Comparison of ENCODE assay signal across 19 cellular contexts in genomic region chr6:36414481-36414880, GRCh38. TPM values are rescaled to one million over a fixed set of nuclear protein-coding genes. Genes with fewer than 3 reads are reported as not detected.
"Had no signal": no experiment of that assay in that cellular context is flagged by ENCODE, and none has a peak within 500 bp of the region (broad histone marks: within the 10 kb centered on the region; RNA-seq: fewer than 3 reads in every experiment).

No MANE protein-coding gene starts in this region.

- H3K27ac ChIP-seq: dorsolateral prefrontal cortex, esophagus squamous epithelium, pancreas, skin epidermis, uterus had no signal

- ATAC-seq: left cardiac atrium had no signal

- H3K36me3 ChIP-seq: esophagus squamous epithelium, pancreas, uterus had no signal

- H3K27ac Mint-ChIP-seq: activated naive CD8-positive, alpha-beta T cell; nephron progenitor cell; T-helper 2 cell treated with Interferon-gamma antibody and Interleukin-4, amounts not matched to agents 5 μg/mL and 100 μg/mL, for 36 hours had no signal

- DNase-seq: activated CD4-positive, alpha-beta T cell treated with anti-CD3 and anti-CD28 coated beads, Interleukin-2, amount 50 U/mL, for 4 hours; activated CD4-positive, CD25-positive, alpha-beta regulatory T cell treated with anti-CD3 and anti-CD28 coated beads, Interleukin-2, amount 50 U/mL, for 72 hours; activated effector memory CD4-positive, alpha-beta T cell treated with anti-CD3 and anti-CD28 coated beads, Interleukin-2, amount 50 U/mL, for 16 hours; activated T-cell treated with anti-CD3 and anti-CD28 coated beads, Interleukin-2, amount 50 U/mL, for 1 hour; dorsolateral prefrontal cortex; esophagus squamous epithelium; foreskin melanocyte; left cardiac atrium; nephron progenitor cell; pancreas; retina; uterus had no signal

- H3K9me3 ChIP-seq: esophagus squamous epithelium, pancreas, uterus had no signal

- H3K4me3 Mint-ChIP-seq: activated naive CD8-positive, alpha-beta T cell; nephron progenitor cell; T-helper 2 cell treated with Interferon-gamma antibody and Interleukin-4, amounts not matched to agents 5 μg/mL and 100 μg/mL, for 36 hours had no signal

- H3K27me3 ChIP-seq: dorsolateral prefrontal cortex, esophagus squamous epithelium, pancreas, uterus had no signal

- FAIRE-seq: bronchial epithelial cell, endometrium, pancreas had no signal

- H3K27me3 Mint-ChIP-seq: activated naive CD8-positive, alpha-beta T cell had no signal

- H3K4me3 ChIP-seq: dorsolateral prefrontal cortex, esophagus squamous epithelium, pancreas, skin epidermis, uterus had no signal

- H3K4me1 ChIP-seq: pancreas, uterus had no signal

RNA-seq across cellular contexts. Expression of gene ETV7, which starts 27.0 kb away (rescaled TPM):
- total RNA-seq: bronchial epithelial cell, chondrocyte, lung microvascular endothelial cell had no signal

RNA-seq across cellular contexts. Expression of gene PXT1, which starts 28.2 kb away (rescaled TPM):
- total RNA-seq: bronchial epithelial cell, chondrocyte, esophagus squamous epithelium, pancreas, uterus had no signal
- polyA plus RNA-seq: pancreas had no signal
